6 cellular contexts compared by ENCODE assay signal in the genomic region with DNA sequence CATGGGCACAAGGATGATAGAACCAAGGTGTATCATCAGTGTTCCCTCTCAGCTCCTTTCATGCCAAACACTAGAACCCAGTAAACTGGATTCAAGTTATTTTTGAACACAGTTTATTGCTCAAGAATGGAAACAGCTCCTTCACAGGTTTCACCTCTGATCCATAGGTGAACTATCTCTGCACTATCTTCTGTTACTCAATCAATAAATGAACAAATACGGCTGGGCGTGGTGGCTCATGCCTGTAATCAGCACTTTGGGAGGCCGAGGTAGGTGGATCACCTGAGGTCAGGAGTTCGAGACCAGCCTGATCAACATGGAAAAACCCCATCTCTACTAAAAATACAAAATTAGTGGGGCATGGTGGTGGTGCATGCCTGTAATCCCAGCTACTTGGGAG. TPM values are rescaled to one million over a fixed set of nuclear protein-coding genes. Genes with fewer than 3 reads are reported as not detected.
A peak's percentile ranks its signal among the peaks of the same experiment; 100 is the strongest.
DNase-seq lines count a peak whose midpoint lies in the region; ATAC-seq, FAIRE-seq and TF ChIP-seq lines count a peak whose summit lies in the region.
"Not testable (repeated sequence)": the region's sequence is repeated elsewhere in the genome, so short reads cannot be mapped to it uniquely, and the experiment has no call there.
"Had no signal": no experiment of that assay in that cellular context is flagged by ENCODE, and none has a peak within 500 bp of the region (broad histone marks: within the 10 kb centered on the region; RNA-seq: fewer than 3 reads in every experiment).

No MANE protein-coding gene starts in this region.

- TF ChIP-seq POLR2A in right lobe of liver (IDR thresholded peaks at IDR 0.05), result not testable (repeated sequence)

- H3K36me3 ChIP-seq in ascending aorta; liver (ENCODE audit: control insufficient read depth in 4 of 4, insufficient read depth in 3 of 4, low read depth in 1 of 4, low read length in 3 of 4); right lobe of liver; small intestine (ENCODE audit: control insufficient read depth in 2 of 2, insufficient read depth in 2 of 2, low read length in 2 of 2): not testable (repeated sequence)

- intact Hi-C loops in activated CD4-positive, alpha-beta T cell treated with anti-CD3 and anti-CD28 coated beads, Interleukin-2, amount 10 ng/mL, durations not matched to agents 24 days and 14 days (cut with micrococcal nuclease); ascending aorta (cut with DNase I); right lobe of liver (cut with DNase I): not testable (repeated sequence)

- 33% methylated on average over 4 of the region's 4 CpGs for WGBS in liver
- 25% methylated on average over 4 of the region's 4 CpGs for WGBS in right lobe of liver (ENCODE audit: insufficient coverage, low coverage, low lambda C conversion rate, missing lambda C conversion rate)
- WGBS in small intestine, 3 donors, result 22 to 72% (median 62%) methylated on average over 4 of the region's 4 CpGs

- H3K27me3 ChIP-seq in ascending aorta; liver (ENCODE audit: control insufficient read depth in 4 of 4, insufficient read depth in 4 of 4, low read length in 3 of 4); right lobe of liver; small intestine (ENCODE audit: control insufficient read depth in 2 of 2, insufficient read depth in 2 of 2, low read length in 2 of 2): not testable (repeated sequence)

- ATAC-seq in right lobe of liver, result peak in 2 of 4 donors; percentile 4 to 10

- TF ChIP-seq CTCF in ascending aorta (IDR thresholded peaks at IDR 0.05); liver (IDR thresholded peaks at IDR 0.05; ENCODE audit: low read depth, low read length, missing input control); right lobe of liver (IDR thresholded peaks at IDR 0.05): not testable (repeated sequence)

- H3K4me1 ChIP-seq in ascending aorta, result peaks cover 0 to 19% of the 10 kb centered on the region in 2 donors
- peaks cover 17 to 35% (median 29%) of the 10 kb centered on the region in 4 donors for H3K4me1 ChIP-seq in liver (ENCODE audit: control insufficient read depth in 4 of 4, insufficient read depth in 4 of 4, low read length in 3 of 4)
- H3K4me1 ChIP-seq in right lobe of liver, result peaks cover 0 to 60% (median 5%) of the 10 kb centered on the region in 4 donors
- H3K4me1 ChIP-seq in small intestine (ENCODE audit: control insufficient read depth in 2 of 2, insufficient read depth in 1 of 2, low read depth in 1 of 2, low read length in 1 of 2), result not testable (repeated sequence)

- peaks cover 15% of the 10 kb centered on the region for H3K27me3 Mint-ChIP-seq in activated CD4-positive, alpha-beta T cell treated with anti-CD3 and anti-CD28 coated beads, Interleukin-2, amount 10 ng/mL, durations not matched to agents 24 days and 14 days

- peak; percentile 45 for DNase-seq in activated CD4-positive, alpha-beta T cell treated with anti-CD3 and anti-CD28 coated beads, Interleukin-2, amount 10 ng/mL, durations not matched to agents 24 days and 14 days
- DNase-seq in ascending aorta (ENCODE audit: low spot score in 2 of 2); right lobe of liver: not testable (repeated sequence)
- DNase-seq in small intestine, result peak; percentile 77

- H3K36me3 Mint-ChIP-seq in activated CD4-positive, alpha-beta T cell treated with anti-CD3 and anti-CD28 coated beads, Interleukin-2, amount 10 ng/mL, durations not matched to agents 24 days and 14 days (ENCODE audit: low read depth), result not testable (repeated sequence)

- not testable (repeated sequence) for H3K4me3 Mint-ChIP-seq in activated CD4-positive, alpha-beta T cell treated with anti-CD3 and anti-CD28 coated beads, Interleukin-2, amount 10 ng/mL, durations not matched to agents 24 days and 14 days

- not testable (repeated sequence) for H3K9ac ChIP-seq in liver (ENCODE audit: low read depth in 1 of 2, low read length in 2 of 2)

- TF ChIP-seq RAD21 in liver (IDR thresholded peaks at IDR 0.05), result peak in 1 of 2 donors; percentile 15

- not testable (repeated sequence) for FAIRE-seq in small intestine (lab: Jason Lieb, UNC)

- not testable (repeated sequence) for H3K4me1 Mint-ChIP-seq in activated CD4-positive, alpha-beta T cell treated with anti-CD3 and anti-CD28 coated beads, Interleukin-2, amount 10 ng/mL, durations not matched to agents 24 days and 14 days

- not testable (repeated sequence) for H3K4me3 ChIP-seq in ascending aorta; liver (ENCODE audit: low read depth in 1 of 3, low read length in 3 of 3); right lobe of liver; small intestine (ENCODE audit: low read depth in 1 of 2, low read length in 2 of 2)

- H3K9me3 ChIP-seq in ascending aorta; liver (ENCODE audit: control insufficient read depth in 4 of 4, low read length in 3 of 4); right lobe of liver; small intestine (ENCODE audit: control insufficient read depth, low read depth): not testable (repeated sequence)

- not testable (repeated sequence) for H3K27ac Mint-ChIP-seq in activated CD4-positive, alpha-beta T cell treated with anti-CD3 and anti-CD28 coated beads, Interleukin-2, amount 10 ng/mL, durations not matched to agents 24 days and 14 days

- H3K27ac ChIP-seq in ascending aorta (peak overlapping the region; percentile 17 to 21), liver (ENCODE audit: low read depth in 1 of 2, low read length in 2 of 2) (peak overlapping the region in 1 of 2 donors; percentile 29), right lobe of liver (peak overlapping the region in 2 of 3 donors; percentile 27 to 64), small intestine (ENCODE audit: low read depth in 1 of 2, low read length in 1 of 2) (peak overlapping the region in 1 of 2 donors; percentile 14)

- H3K9me3 Mint-ChIP-seq in activated CD4-positive, alpha-beta T cell treated with anti-CD3 and anti-CD28 coated beads, Interleukin-2, amount 10 ng/mL, durations not matched to agents 24 days and 14 days, result not testable (repeated sequence)

TF ChIP-seq in liver, 16 proteins besides CTCF, POLR2A, EP300 and RAD21:
- TF ChIP-seq RXRA (IDR thresholded peaks at IDR 0.05) (peak; percentile 29 to 65), HNF4A (conservative IDR thresholded peaks at IDR 0.05) (peak; percentile 37 to 57), SP1 (IDR thresholded peaks at IDR 0.05) (peak; percentile 16)
- TF ChIP-seq, protein P1, sequence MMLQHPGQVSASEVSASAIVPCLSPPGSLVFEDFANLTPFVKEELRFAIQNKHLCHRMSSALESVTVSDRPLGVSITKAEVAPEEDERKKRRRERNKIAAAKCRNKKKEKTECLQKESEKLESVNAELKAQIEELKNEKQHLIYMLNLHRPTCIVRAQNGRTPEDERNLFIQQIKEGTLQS (IDR thresholded peaks at IDR 0.05), result peak; percentile 11

RNA-seq across cellular contexts. Expression of gene SLC41A2, which starts 9.4 kb away (rescaled TPM):
- total RNA-seq in activated CD4-positive, alpha-beta T cell treated with anti-CD3 and anti-CD28 coated beads, Interleukin-2, amount 10 ng/mL, durations not matched to agents 24 days and 14 days, result 11.5 and 12.3 TPM in 2 replicates
- total RNA-seq in ascending aorta (15.6 TPM), liver (100 to 1,000 TPM in 1 of 2 donors, 1 to 10 TPM in 1; 7.7 to 235 TPM), right lobe of liver (100 to 1,000 TPM in 3 of 6 experiments, 10 to 100 TPM in 3; 64.1 to 115 (median 99.2) TPM)
- polyA plus RNA-seq in liver (10 to 100 TPM; 24.7 to 25.7 TPM), small intestine (10 to 100 TPM; 14.3 to 27.5 (median 17.7) TPM)
- polyA plus RNA-seq: CD8-positive, alpha-beta memory T cell had no signal

RNA-seq across cellular contexts. Expression of gene NOPCHAP1, which starts 37.4 kb away (rescaled TPM):
- total RNA-seq in activated CD4-positive, alpha-beta T cell treated with anti-CD3 and anti-CD28 coated beads, Interleukin-2, amount 10 ng/mL, durations not matched to agents 24 days and 14 days, result 39.8 and 41.3 TPM in 2 replicates
- total RNA-seq in ascending aorta (31.9 TPM), liver (1 to 10 TPM; 2.1 to 3.6 TPM), right lobe of liver (1 to 10 TPM; 2.1 to 7.7 (median 6.1) TPM)
- polyA plus RNA-seq in liver (10 to 100 TPM in 1 of 2 donors, 1 to 10 TPM in 1; 3.4 to 18.6 TPM), small intestine (10 to 100 TPM in 1 of 3 donors, 1 to 10 TPM in 2; 5.4 to 10.7 (median 8.4) TPM)
